Comparison of ENCODE assay signal across 1 cellular context in genomic region chr17:70947215-70947614, GRCh38.
TF ChIP-seq lines count a peak whose summit lies in the region.

No MANE protein-coding gene starts in this region.

TF ChIP-seq in GM23338, 12 proteins besides CTCF, POLR2A, EP300 and RAD21 (continued from another document):
- TF ChIP-seq ZNF462 (CRISPR knock-in tag; IDR thresholded peaks at IDR 0.05) = no peak
TF ChIP-seq in GM23338: peak in this region for 0.
